9 cellular contexts compared by ENCODE assay signal in genomic region chr2:64990823-64991222, GRCh38. TPM values are rescaled to one million over a fixed set of nuclear protein-coding genes. Genes with fewer than 3 reads are reported as not detected.
DNase-seq lines count a peak whose midpoint lies in the region; ATAC-seq, FAIRE-seq and TF ChIP-seq lines count a peak whose summit lies in the region.
"Had no signal": no experiment of that assay in that cellular context is flagged by ENCODE, and none has a peak within 500 bp of the region (broad histone marks: within the 10 kb centered on the region; RNA-seq: fewer than 3 reads in every experiment).

No MANE protein-coding gene starts in this region.

- H3K9me3 Mint-ChIP-seq in activated naive CD8-positive, alpha-beta T cell (ENCODE audit: low read depth): no peaks in the 10 kb centered on the region
- H3K9me3 Mint-ChIP-seq in mesothelial cell of epicardium: no peaks in the 10 kb centered on the region

- H3K79me2 ChIP-seq in HepG2 (ENCODE audit: insufficient read depth, low read length): peaks cover 53% of the 10 kb centered on the region

- H3K27ac ChIP-seq in HepG2 (ENCODE audit: extremely low read length, insufficient read depth, low read length): no peak overlapping the region
- H3K27ac ChIP-seq in right lobe of liver: no peak overlapping the region

- peaks cover 62% of the 10 kb centered on the region for H3K4me1 ChIP-seq in HepG2 (ENCODE audit: insufficient read depth, low read length)
- H3K4me1 ChIP-seq in right lobe of liver: peaks cover 0 to 26% (median 9%) of the 10 kb centered on the region in 4 donors

- 0 out of 2 replicates have a peak, but pooled peaks cover 2% of the 10 kb centered on the region for H4K20me1 ChIP-seq in HepG2 (ENCODE audit: insufficient read depth, low read length)

- peak overlapping the region; percentile 77 to 92 (median 83) for H3K4me3 ChIP-seq in HepG2 (replicated peaks in 1 of 3; ENCODE audit: insufficient read depth in 1 of 3, low read depth in 2 of 3, low read length in 3 of 3)
- peak overlapping the region in 1 of 3 donors; percentile 81 for H3K4me3 ChIP-seq in right lobe of liver

- intact Hi-C loops in HepG2 (cut with micrococcal nuclease; ENCODE audit: unreplicated experiment) (loop anchor here (5.0 kb wide), 2 partner anchors 36 to 51 kb away; no protein-coding TSS in a partner anchor), right lobe of liver (cut with DNase I) (no loop called here), posterior cingulate gyrus (cut with DNase I) (no loop called here)

- H3K36me3 ChIP-seq in HepG2 (replicated peaks in 1 of 2; ENCODE audit: control insufficient read depth in 1 of 2, insufficient read depth in 2 of 2, low read length in 2 of 2): peaks cover 5 to 19% of the 10 kb centered on the region in 2 experiments; a peak in 3 of 5 replicates
- no peaks in the 10 kb centered on the region for H3K36me3 ChIP-seq in right lobe of liver

- H2AFZ ChIP-seq in HepG2 (ENCODE audit: low read length): no peak overlapping the region

- no peak for FAIRE-seq in HepG2 (lab: Jason Lieb, UNC)

- ATAC-seq in HepG2: no peak
- ATAC-seq in right lobe of liver: no peak

- TF ChIP-seq POLR2A in HepG2 (IDR thresholded peaks at IDR 0.05; ENCODE audit: insufficient read depth in 1 of 2, low read depth in 2 of 2, low read length in 2 of 2): no peak
- no peak for TF ChIP-seq POLR2A in right lobe of liver (IDR thresholded peaks at IDR 0.05)

- no peak for TF ChIP-seq CTCF in HepG2 (CRISPR knock-in tag; IDR thresholded peaks at IDR 0.05)
- no peak for TF ChIP-seq CTCF in right lobe of liver (IDR thresholded peaks at IDR 0.05)
- no peak for TF ChIP-seq CTCF in mesothelial cell of epicardium (IDR thresholded peaks at IDR 0.05; ENCODE audit: unreplicated experiment)

- H3K36me3 Mint-ChIP-seq in activated naive CD8-positive, alpha-beta T cell: peaks cover 4% of the 10 kb centered on the region
- H3K36me3 Mint-ChIP-seq in mesothelial cell of epicardium: no peaks in the 10 kb centered on the region

- TSS peak; percentile 42 for BruUV-seq in HepG2 (replicated peaks; lab: Mats Ljungman, UMichigan)

- H3K27me3 ChIP-seq in HepG2 (ENCODE audit: control insufficient read depth in 1 of 2, insufficient read depth in 2 of 2, low read length in 2 of 2): no peaks in the 10 kb centered on the region; a peak in 1 of 5 replicates
- H3K27me3 ChIP-seq in right lobe of liver: no peaks in the 10 kb centered on the region

- 39% methylated on average over 2 of the region's 2 CpGs for WGBS in HepG2 (ENCODE audit: low lambda C conversion rate)
- 44% methylated on average over 1 of the region's 2 CpGs for WGBS in right lobe of liver (ENCODE audit: insufficient coverage, low coverage, low lambda C conversion rate, missing lambda C conversion rate)

- H3K4me1 Mint-ChIP-seq in activated naive CD8-positive, alpha-beta T cell (ENCODE audit: low read depth): peaks cover 16% of the 10 kb centered on the region
- peaks cover 23% of the 10 kb centered on the region for H3K4me1 Mint-ChIP-seq in mesothelial cell of epicardium

- H3K4me3 Mint-ChIP-seq in activated naive CD8-positive, alpha-beta T cell: peak overlapping the region; percentile 83
- H3K4me3 Mint-ChIP-seq in mesothelial cell of epicardium: peak overlapping the region; percentile 66

- CTCF ChIA-PET in HepG2 (lab: Yijun Ruan, JAX; ENCODE audit: low intra/inter-chr PET ratio, low total read pairs): no interaction called here

- peak overlapping the region; percentile 99 for H3K4me2 ChIP-seq in HepG2 (ENCODE audit: low read depth, low read length)

- H3K27ac Mint-ChIP-seq in activated naive CD8-positive, alpha-beta T cell: no peak overlapping the region
- H3K27ac Mint-ChIP-seq in mesothelial cell of epicardium: no peak overlapping the region

- DNase-seq in HepG2 (ENCODE audit: low spot score) (no peak), right lobe of liver (no peak), mesothelial cell of epicardium (ENCODE audit: low spot score in 2 of 2, unreplicated experiment in 2 of 2) (no peak), posterior cingulate gyrus (no peak), NCI-H1436 (lab: John Stamatoyannopoulos, UW) (no peak), kidney glomerular epithelial cell (lab: John Stamatoyannopoulos, UW) (no peak), Ammon's horn (ENCODE audit: low spot score) (no peak)
- DNase-seq: stimulated activated CD4-positive, alpha-beta T cell treated with anti-CD3 and anti-CD28 coated beads, Interleukin-12 subunit alpha, Interleukin-12 subunit beta, amount 100 ng/mL, for 4 hours had no signal

- TF ChIP-seq EP300 in HepG2 (IDR thresholded peaks at IDR 0.05; ENCODE audit: low read depth in 2 of 2, low read length in 2 of 2) (no peak), HepG2 (CRISPR knock-in tag; IDR thresholded peaks at IDR 0.05; ENCODE audit: borderline replicate concordance) (no peak)

- peak overlapping the region; percentile 77 for H3K9ac ChIP-seq in HepG2 (ENCODE audit: insufficient read depth, low read depth, low read length)

- H3K27me3 Mint-ChIP-seq in activated naive CD8-positive, alpha-beta T cell: peaks cover 5% of the 10 kb centered on the region
- H3K27me3 Mint-ChIP-seq in mesothelial cell of epicardium (ENCODE audit: low read depth): peaks cover 27% of the 10 kb centered on the region

- POLR2A ChIA-PET in HepG2 (lab: Yijun Ruan, JAX): interaction anchor here (0.9 to 4.3 kb wide), 2 partner anchors 11 to 68 kb away, joined by 3 to 37 read pairs; no protein-coding TSS in a partner anchor

- TF ChIP-seq RAD21 in HepG2 (CRISPR knock-in tag; IDR thresholded peaks at IDR 0.05): no peak

- in situ Hi-C loops in HepG2 (cut with HindIII; ENCODE audit: extremely low pct_ligation_motif_present, low pct_unique_long_range_greater_than_20kb): no loop called here

- H3K9me3 ChIP-seq in HepG2 (ENCODE audit: low read length) (no peaks in the 10 kb centered on the region), right lobe of liver (no peaks in the 10 kb centered on the region)

TF ChIP-seq in HepG2, 621 proteins besides CTCF, POLR2A, EP300 and RAD21:
- no peak for TF ChIP-seq ZNF383 (CRISPR knock-in tag; IDR thresholded peaks at IDR 0.05; ENCODE audit: borderline replicate concordance)
- no peak for TF ChIP-seq MATR3 (CRISPR knock-in tag; IDR thresholded peaks at IDR 0.05)
- peak; percentile 8 for TF ChIP-seq ZEB1 (IDR thresholded peaks at IDR 0.05; ENCODE audit: insufficient replicate concordance, low read depth)
TF ChIP-seq in HepG2: peak in this region for 1.

RNA-seq across cellular contexts. Expression of gene SLC1A4, which starts 1.6 kb away (rescaled TPM):
- 24.4 and 39.6 TPM in 2 replicates for total RNA-seq in HepG2 (2016; rRNA removed; fragmentation: Illumina TruSeq; extraction: Trizol)
- 7.9 and 8.9 TPM in 2 replicates for total RNA-seq in HepG2 (2016; cell fraction: cytosol; rRNA removed; fragmentation: Illumina TruSeq; extraction: Trizol; ENCODE audit: low read depth)
- total RNA-seq in HepG2 (2016; cell fraction: insoluble cytoplasmic fraction; rRNA removed; fragmentation: Illumina TruSeq; extraction: Trizol): 19.9 and 39.6 TPM in 2 replicates
- 15.6 and 16.1 TPM in 2 replicates for total RNA-seq in HepG2 (2016; cell fraction: membrane; rRNA removed; fragmentation: Illumina TruSeq; extraction: Trizol)
- 34.0 and 41.6 TPM in 2 replicates for total RNA-seq in HepG2 (2016; cell fraction: nucleus; rRNA removed; fragmentation: Illumina TruSeq; extraction: Trizol)
- 20.8 and 21.0 TPM in 2 replicates for polyA plus RNA-seq in HepG2 (2011; rRNA removed)
- polyA plus RNA-seq in HepG2 (2011; cell fraction: cytosol; rRNA removed): 19.0 and 19.8 TPM in 2 replicates
- 14.2 and 15.7 TPM in 2 replicates for polyA plus RNA-seq in HepG2 (2011; cell fraction: nucleus; rRNA removed)
- 19.0 and 28.6 TPM in 2 replicates for polyA plus RNA-seq in HepG2 (2012)
- 4.5 and 6.0 TPM in 2 replicates for polyA plus RNA-seq in HepG2 (2016; cell fraction: cytosol; fragmentation: Illumina TruSeq; extraction: Trizol; ENCODE audit: low read depth)
- 16.3 and 20.1 TPM in 2 replicates for polyA plus RNA-seq in HepG2 (2016; cell fraction: insoluble cytoplasmic fraction; fragmentation: Illumina TruSeq; extraction: Trizol; ENCODE audit: low read depth)
- polyA plus RNA-seq in HepG2 (2016; cell fraction: membrane; fragmentation: Illumina TruSeq; extraction: Trizol; ENCODE audit: low read depth): 11.7 TPM in 2 replicates
- polyA plus RNA-seq in HepG2 (2016; cell fraction: nucleus; fragmentation: Illumina TruSeq; extraction: Trizol; ENCODE audit: insufficient read depth, low read depth): 47.5 and 51.6 TPM in 2 replicates
- polyA minus RNA-seq in HepG2 (2011; rRNA and poly(A)+ RNA removed; ENCODE audit: low replicate concordance): 17.8 and 99.3 TPM in 2 replicates
- polyA minus RNA-seq in HepG2 (2011; cell fraction: cytosol; rRNA and poly(A)+ RNA removed): 42.1 and 43.6 TPM in 2 replicates
- 21.1 and 24.4 TPM in 2 replicates for polyA minus RNA-seq in HepG2 (2011; cell fraction: nucleus; rRNA and poly(A)+ RNA removed)
- total RNA-seq in right lobe of liver: 10 to 100 TPM in 4 of 6 experiments, 1 to 10 TPM in 2; 7.2 to 21.7 (median 12.4) TPM
- 4.3 to 6.0 TPM (median 5.3 TPM) in 3 replicates for total RNA-seq in mesothelial cell of epicardium
